In the genomic region with DNA sequence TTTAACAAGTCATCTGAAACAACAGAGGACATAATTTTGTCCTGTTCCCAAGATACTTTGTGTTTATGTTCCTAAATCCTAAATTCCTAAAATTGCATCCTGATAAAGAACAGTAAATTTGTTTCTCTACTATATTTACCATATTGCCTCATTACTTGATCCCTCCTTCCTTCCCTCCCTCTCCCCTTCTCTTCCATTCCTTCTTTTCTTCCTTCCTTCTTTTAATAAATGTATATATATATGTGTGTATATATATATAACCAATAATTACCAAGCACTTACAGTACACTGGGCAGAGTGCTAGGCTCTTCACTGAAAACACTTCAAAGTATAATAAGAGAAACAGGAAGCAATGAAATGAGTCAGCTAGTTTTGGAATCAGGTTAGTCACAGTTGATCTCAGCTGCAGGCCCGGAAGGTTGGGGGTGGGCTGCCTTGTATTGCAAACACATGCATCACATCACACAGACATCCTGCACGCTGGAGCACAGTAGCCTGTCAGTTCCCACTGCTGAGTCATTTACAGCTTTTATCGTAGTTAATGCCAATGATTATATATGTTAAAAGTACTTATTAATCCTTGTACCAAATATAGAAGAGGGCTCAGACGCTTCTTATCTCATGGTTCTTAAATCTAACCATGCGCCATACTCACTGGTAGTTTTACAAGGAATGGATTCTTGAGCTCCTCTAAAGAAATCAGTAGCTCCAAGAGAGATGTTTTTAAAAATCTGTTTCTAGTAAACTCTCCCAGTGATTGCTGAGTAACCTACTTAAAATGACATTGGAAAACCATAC, we compare ENCODE assay signal across 8 cellular contexts.
DNase-seq lines count a peak whose midpoint lies in the region; ATAC-seq, FAIRE-seq and TF ChIP-seq lines count a peak whose summit lies in the region.

No MANE protein-coding gene starts in this region.

- H2AFZ ChIP-seq in H1 (ENCODE audit: low read length): peak overlapping the region; percentile 69; the same call in 1 of the 2 replicates

- no peak overlapping the region for H2BK20ac ChIP-seq in H1 (ENCODE audit: low read length)

- no peak overlapping the region for H3K4ac ChIP-seq in H1 (replicated peaks; ENCODE audit: insufficient read length, low read depth, low read length)

- no peaks in the 10 kb centered on the region for H4K20me1 ChIP-seq in H1 (replicated peaks in 1 of 2; ENCODE audit: control insufficient read depth in 1 of 2, insufficient read depth in 2 of 2, low read length in 2 of 2)

- WGBS in H1 (ENCODE audit: extremely low coverage in 1 of 2, insufficient coverage in 1 of 2, insufficient read length in 1 of 2, insufficient replicate concordance in 2 of 2, low coverage in 1 of 2, low lambda C conversion rate in 2 of 2, missing lambda C conversion rate in 1 of 2), 2 experiments: 46% methylated on average over 5 of the region's 5 CpGs; no CpG with 5 or more reads in 1 of the 2 experiments

- H3K27ac ChIP-seq in H1 (ENCODE audit: low read depth, low read length): no peak overlapping the region; the same call in 1 of the 2 replicates

- H2BK15ac ChIP-seq in H1 (ENCODE audit: low read length): no peak overlapping the region

- POLR2A ChIA-PET in AG04449 (lab: Yijun Ruan, JAX) (no interaction called here), H1 (lab: Charles Lee; ENCODE audit: partially characterized antibody) (no interaction called here)

- no peak overlapping the region for H2BK12ac ChIP-seq in H1 (ENCODE audit: low read depth, low read length)

- no peak for TF ChIP-seq RAD21 in H1 (IDR thresholded peaks at IDR 0.05 in 1 of 2, conservative IDR thresholded peaks at IDR 0.05 in 1 of 2; ENCODE audit: low read depth in 2 of 2, low read length in 2 of 2)

- H3K23me2 ChIP-seq in H1 (ENCODE audit: low read depth, low read length): no peaks in the 10 kb centered on the region

- no peak overlapping the region for H2BK120ac ChIP-seq in H1 (replicated peaks; ENCODE audit: low read depth, low read length)

- H3K14ac ChIP-seq in H1 (ENCODE audit: insufficient read length): no peak overlapping the region

- H3K27me3 ChIP-seq in H1 (replicated peaks in 1 of 4; ENCODE audit: control insufficient read depth in 3 of 4, extremely low read depth in 1 of 4, insufficient read depth in 3 of 4, low read length in 3 of 4): no peaks in the 10 kb centered on the region

- ATAC-seq in HG02884 (IDR thresholded peaks at IDR 0.05; ENCODE audit: unreplicated experiment): peak; percentile 81

- no peak overlapping the region for H3K18ac ChIP-seq in H1 (ENCODE audit: extremely low read depth, low read length)

- no peak overlapping the region for H4K5ac ChIP-seq in H1 (ENCODE audit: insufficient read length, low read depth, low read length)

- H3K36me3 ChIP-seq in H1 (ENCODE audit: control insufficient read depth in 2 of 4, insufficient read depth in 4 of 4, low read length in 3 of 4): no peaks in the 10 kb centered on the region

- no peak overlapping the region for H2AK5ac ChIP-seq in H1 (ENCODE audit: low read depth, low read length)

- no peak overlapping the region for H3K9ac ChIP-seq in H1 (replicated peaks in 1 of 4; ENCODE audit: extremely low read depth in 1 of 4, low read depth in 3 of 4, low read length in 3 of 4)

- H3K9me3 ChIP-seq in H1 (ENCODE audit: insufficient read depth in 2 of 2, low read depth in 1 of 2, low read length in 1 of 2): no peaks in the 10 kb centered on the region

- H3K4me3 ChIP-seq in AG04449 (ENCODE audit: low read depth, low read length) (no peak overlapping the region; the same call in 1 of the 2 replicates), H1 (ENCODE audit: extremely low read depth in 1 of 4, insufficient read depth in 2 of 4, low read depth in 3 of 4, low read length in 4 of 4) (no peak overlapping the region)

- TF ChIP-seq CTCF in AG04449 (IDR thresholded peaks at IDR 0.05; ENCODE audit: insufficient read depth, low read length, missing control alignments) (no peak), H1 (IDR thresholded peaks at IDR 0.05; ENCODE audit: control extremely low read depth in 1 of 3, insufficient read depth in 1 of 3, low read depth in 1 of 3, low read length in 3 of 3) (no peak)

- no peak overlapping the region for H3K23ac ChIP-seq in H1 (ENCODE audit: insufficient read length)

- H3K4me1 ChIP-seq in H1 (replicated peaks in 1 of 4; ENCODE audit: control insufficient read depth in 3 of 4, insufficient read depth in 4 of 4, low read length in 3 of 4): peaks cover 0 to 2% (median 0%) of the 10 kb centered on the region in 4 experiments; a peak in 2 of 7 replicates

- H2BK5ac ChIP-seq in H1 (ENCODE audit: low read depth, low read length): no peak overlapping the region

- no peaks in the 10 kb centered on the region for H3K79me1 ChIP-seq in H1 (ENCODE audit: low read depth, low read length)

- H3K4me2 ChIP-seq in H1 (ENCODE audit: insufficient read depth in 1 of 2, low read depth in 2 of 2, low read length in 2 of 2): peak overlapping the region in 1 of 2 experiments; percentile 40; a peak in 2 of 4 replicates

- peak; percentile 85 for DNase-seq in AG04449 (ENCODE audit: low read depth, low spot score)
- peak; percentile 42 for DNase-seq in GM18507 (ENCODE audit: extremely low spot score, insufficient read length, low read depth)
- peak; percentile 79 for DNase-seq in NCI-H1694 treated with DMSO at 0.1 percent for 48 hours (lab: John Stamatoyannopoulos, UW)
- DNase-seq in T1000 (lab: John Stamatoyannopoulos, UW): peak; percentile 54
- peak in 1 of 2 experiments; percentile 43 for DNase-seq in H1 (ENCODE audit: low read depth in 1 of 2, low spot score in 2 of 2)
- peak; percentile 8 for DNase-seq in occipital lobe (lab: John Stamatoyannopoulos, UW)
- DNase-seq in T-helper 9 cell: no peak

- CTCF ChIA-PET in AG04449 (lab: Yijun Ruan, JAX): no interaction called here
- CTCF ChIA-PET in H1 (lab: Charles Lee; ENCODE audit: partially characterized antibody): interaction anchor here (0.6 kb wide), 1 partner anchor 102 kb away, joined by 3 read pairs; no protein-coding TSS in a partner anchor

- TF ChIP-seq POLR2A in H1 (IDR thresholded peaks at IDR 0.05; ENCODE audit: control extremely low read depth in 1 of 2, low read depth in 2 of 2, low read length in 2 of 2): peak in 1 of 2 experiments; percentile 27; a peak in 1 of 3 replicates

- H4K91ac ChIP-seq in H1 (replicated peaks; ENCODE audit: insufficient read length, low read length): no peak overlapping the region

- no peak overlapping the region for H4K8ac ChIP-seq in H1 (ENCODE audit: extremely low read depth, insufficient read depth, low read length)

- H3K56ac ChIP-seq in H1 (replicated peaks; ENCODE audit: insufficient read length, low read depth, low read length): no peak overlapping the region

- no peak for TF ChIP-seq EP300 in H1 (IDR thresholded peaks at IDR 0.05; ENCODE audit: borderline replicate concordance in 1 of 2, low read depth in 2 of 2, low read length in 2 of 2)

- no peaks in the 10 kb centered on the region for H3K79me2 ChIP-seq in H1 (ENCODE audit: control insufficient read depth in 1 of 2, insufficient read depth in 2 of 2, low read length in 2 of 2)

- FAIRE-seq in GM18507 (lab: Jason Lieb, UNC) (peak; percentile 99), H1 (lab: Jason Lieb, UNC) (no peak)

TF ChIP-seq in H1, 55 proteins besides CTCF, POLR2A, EP300 and RAD21 (continues in another document):
- TF ChIP-seq POLR2AphosphoS5 (IDR thresholded peaks at IDR 0.05; ENCODE audit: low read depth, low read length) (peak; percentile 21; the same call in 1 of the 2 replicates), CHD2 (IDR thresholded peaks at IDR 0.05; ENCODE audit: low read length) (no peak), BACH1 (IDR thresholded peaks at IDR 0.05; ENCODE audit: low read length) (peak; percentile 94), SP1 (IDR thresholded peaks at IDR 0.05; ENCODE audit: low read depth, low read length) (no peak), CBX8 (IDR thresholded peaks at IDR 0.05; ENCODE audit: borderline replicate concordance, low read depth, low read length) (no peak), SP2 (IDR thresholded peaks at IDR 0.05; ENCODE audit: low read length) (no peak), SIRT6 (IDR thresholded peaks at IDR 0.05; ENCODE audit: low read length) (no peak), CEBPB (IDR thresholded peaks at IDR 0.05; ENCODE audit: low read depth, low read length) (no peak), SRF (IDR thresholded peaks at IDR 0.05; ENCODE audit: low read depth, low read length) (no peak), JUND (IDR thresholded peaks at IDR 0.05; ENCODE audit: low read length) (peak; percentile 51; the same call in 1 of the 2 replicates), SUZ12 (IDR thresholded peaks at IDR 0.05; ENCODE audit: low read length) (no peak), CREB1 (IDR thresholded peaks at IDR 0.05) (no peak), ASH2L (IDR thresholded peaks at IDR 0.05; ENCODE audit: low read length) (no peak), SIN3A (conservative IDR thresholded peaks at IDR 0.05 in 1 of 2, IDR thresholded peaks at IDR 0.05 in 1 of 2; ENCODE audit: low read depth in 1 of 2, low read length in 2 of 2) (no peak), NANOG (IDR thresholded peaks at IDR 0.05; ENCODE audit: insufficient read depth, low read depth, low read length, poor library complexity, severe bottlenecking) (no peak), CBX5 (IDR thresholded peaks at IDR 0.05; ENCODE audit: low read depth, low read length) (no peak), TAF1 (IDR thresholded peaks at IDR 0.05; ENCODE audit: low read depth, low read length) (peak; percentile 44; the same call in 1 of the 2 replicates), TBP (IDR thresholded peaks at IDR 0.05; ENCODE audit: low read depth, low read length) (no peak), BRCA1 (IDR thresholded peaks at IDR 0.05; ENCODE audit: low read depth, low read length) (no peak), FOSL1 (IDR thresholded peaks at IDR 0.05; ENCODE audit: insufficient read depth, low read depth, low read length) (no peak), MAFK (IDR thresholded peaks at IDR 0.05; ENCODE audit: low read depth, low read length) (peak; percentile 84), POU5F1 (IDR thresholded peaks at IDR 0.05; ENCODE audit: low read depth, low read length) (no peak)
- TF ChIP-seq, protein P1, sequence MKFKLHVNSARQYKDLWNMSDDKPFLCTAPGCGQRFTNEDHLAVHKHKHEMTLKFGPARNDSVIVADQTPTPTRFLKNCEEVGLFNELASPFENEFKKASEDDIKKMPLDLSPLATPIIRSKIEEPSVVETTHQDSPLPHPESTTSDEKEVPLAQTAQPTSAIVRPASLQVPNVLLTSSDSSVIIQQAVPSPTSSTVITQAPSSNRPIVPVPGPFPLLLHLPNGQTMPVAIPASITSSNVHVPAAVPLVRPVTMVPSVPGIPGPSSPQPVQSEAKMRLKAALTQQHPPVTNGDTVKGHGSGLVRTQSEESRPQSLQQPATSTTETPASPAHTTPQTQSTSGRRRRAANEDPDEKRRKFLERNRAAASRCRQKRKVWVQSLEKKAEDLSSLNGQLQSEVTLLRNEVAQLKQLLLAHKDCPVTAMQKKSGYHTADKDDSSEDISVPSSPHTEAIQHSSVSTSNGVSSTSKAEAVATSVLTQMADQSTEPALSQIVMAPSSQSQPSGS (IDR thresholded peaks at IDR 0.05; ENCODE audit: low read length): peak; percentile 33; the same call in 1 of the 2 replicates
